In the genomic region with DNA sequence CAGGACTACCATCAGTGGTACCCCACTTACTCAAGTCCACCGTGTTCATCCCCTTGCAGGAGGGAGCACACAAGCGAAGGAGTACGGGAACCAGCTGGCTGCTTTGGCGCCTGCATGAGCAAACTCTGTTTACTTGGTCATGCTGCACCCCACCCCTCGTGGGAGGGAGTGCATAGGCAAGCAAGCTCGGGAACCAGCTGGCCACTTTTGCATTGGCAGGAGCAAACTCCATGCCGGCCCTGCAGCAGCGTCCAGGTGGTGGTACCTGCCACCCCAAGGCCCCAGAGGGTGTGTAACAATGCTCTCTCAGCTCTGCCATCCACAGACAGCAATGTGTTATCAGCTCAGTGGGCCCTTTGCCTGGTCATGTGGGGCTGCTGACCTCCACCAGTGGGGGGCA, we compare ENCODE assay signal across 17 cellular contexts.
"Had no signal": no experiment of that assay in that cellular context is flagged by ENCODE, and none has a peak within 500 bp of the region (broad histone marks: within the 10 kb centered on the region; RNA-seq: fewer than 3 reads in every experiment).

No MANE protein-coding gene starts in this region.

- H3K9me3 Mint-ChIP-seq: activated CD4-positive, alpha-beta T cell treated with anti-CD3 and anti-CD28 coated beads, Interleukin-2, amount 10 ng/mL, durations not matched to agents 7 days and 5 days; activated CD8-positive, alpha-beta T cell treated with anti-CD3 and anti-CD28 coated beads for 36 hours; activated naive CD4-positive, alpha-beta T cell treated with anti-CD3 and anti-CD28 coated beads, Interleukin-2, amount 50 U/mL, for 72 hours; dendritic cell treated with granulocyte-macrophage colony-stimulating factor and Interleukin-4, amounts not matched to agents 40 ng/mL and 50 ng/mL, for 4 days; natural killer cell had no signal

- H3K27ac Mint-ChIP-seq: activated CD4-positive, alpha-beta T cell treated with anti-CD3 and anti-CD28 coated beads, Interleukin-2, amount 10 ng/mL, durations not matched to agents 7 days and 5 days; activated CD8-positive, alpha-beta T cell treated with anti-CD3 and anti-CD28 coated beads for 36 hours; activated naive CD4-positive, alpha-beta T cell treated with anti-CD3 and anti-CD28 coated beads, Interleukin-2, amount 50 U/mL, for 72 hours; brain; dendritic cell treated with granulocyte-macrophage colony-stimulating factor and Interleukin-4, amounts not matched to agents 40 ng/mL and 50 ng/mL, for 4 days; natural killer cell; progenitor cell of endocrine pancreas had no signal

- ATAC-seq: activated CD8-positive, alpha-beta T cell treated with anti-CD3 and anti-CD28 coated beads for 36 hours; activated naive CD4-positive, alpha-beta T cell treated with anti-CD3 and anti-CD28 coated beads, Interleukin-2, amount 50 U/mL, for 72 hours; heart left ventricle; natural killer cell; stimulated activated naive CD8-positive, alpha-beta T cell treated with anti-CD3 and anti-CD28 coated beads, Interleukin-15, Interleukin-2, amounts not matched to agents 100 U/mL and 50 U/mL, for 24 hours had no signal

- H3K4me3 Mint-ChIP-seq: activated CD4-positive, alpha-beta T cell treated with anti-CD3 and anti-CD28 coated beads, Interleukin-2, amount 10 ng/mL, durations not matched to agents 7 days and 5 days; activated CD8-positive, alpha-beta T cell treated with anti-CD3 and anti-CD28 coated beads for 36 hours; brain; dendritic cell treated with granulocyte-macrophage colony-stimulating factor and Interleukin-4, amounts not matched to agents 40 ng/mL and 50 ng/mL, for 4 days; natural killer cell had no signal

- H3K4me1 Mint-ChIP-seq: activated CD4-positive, alpha-beta T cell treated with anti-CD3 and anti-CD28 coated beads, Interleukin-2, amount 10 ng/mL, durations not matched to agents 7 days and 5 days; natural killer cell had no signal

- H3K36me3 Mint-ChIP-seq: activated naive CD4-positive, alpha-beta T cell treated with anti-CD3 and anti-CD28 coated beads, Interleukin-2, amount 50 U/mL, for 72 hours; brain; natural killer cell had no signal

- DNase-seq: activated CD4-positive, alpha-beta T cell treated with anti-CD3 and anti-CD28 coated beads, Interleukin-2, amount 10 ng/mL, durations not matched to agents 7 days and 5 days; activated CD4-positive, CD25-positive, alpha-beta regulatory T cell treated with anti-CD3 and anti-CD28 coated beads, Interleukin-2, amount 50 U/mL, for 72 hours; activated CD8-positive, alpha-beta T cell treated with anti-CD3 and anti-CD28 coated beads for 36 hours; activated T-cell treated with anti-CD3 and anti-CD28 coated beads, Interleukin-2, amount 50 U/mL, for 1 hour; aorta; effector CD4-positive, alpha-beta T cell; heart left ventricle; midbrain; natural killer cell; stimulated activated CD4-positive, alpha-beta T cell treated with anti-CD3 and anti-CD28 coated beads, Interleukin-4, amount 100 ng/mL, for 24 hours; stimulated activated naive CD8-positive, alpha-beta T cell treated with anti-CD3 and anti-CD28 coated beads, Interleukin-15, Interleukin-2, amounts not matched to agents 100 U/mL and 50 U/mL, for 24 hours; thyroid gland; WERI-Rb-1 had no signal

- H3K27me3 Mint-ChIP-seq: activated CD4-positive, alpha-beta T cell treated with anti-CD3 and anti-CD28 coated beads, Interleukin-2, amount 10 ng/mL, durations not matched to agents 7 days and 5 days; activated CD8-positive, alpha-beta T cell treated with anti-CD3 and anti-CD28 coated beads for 36 hours; dendritic cell treated with granulocyte-macrophage colony-stimulating factor and Interleukin-4, amounts not matched to agents 40 ng/mL and 50 ng/mL, for 4 days; progenitor cell of endocrine pancreas had no signal
